ENCODE assay signal across 1 cellular context in the genomic region with DNA sequence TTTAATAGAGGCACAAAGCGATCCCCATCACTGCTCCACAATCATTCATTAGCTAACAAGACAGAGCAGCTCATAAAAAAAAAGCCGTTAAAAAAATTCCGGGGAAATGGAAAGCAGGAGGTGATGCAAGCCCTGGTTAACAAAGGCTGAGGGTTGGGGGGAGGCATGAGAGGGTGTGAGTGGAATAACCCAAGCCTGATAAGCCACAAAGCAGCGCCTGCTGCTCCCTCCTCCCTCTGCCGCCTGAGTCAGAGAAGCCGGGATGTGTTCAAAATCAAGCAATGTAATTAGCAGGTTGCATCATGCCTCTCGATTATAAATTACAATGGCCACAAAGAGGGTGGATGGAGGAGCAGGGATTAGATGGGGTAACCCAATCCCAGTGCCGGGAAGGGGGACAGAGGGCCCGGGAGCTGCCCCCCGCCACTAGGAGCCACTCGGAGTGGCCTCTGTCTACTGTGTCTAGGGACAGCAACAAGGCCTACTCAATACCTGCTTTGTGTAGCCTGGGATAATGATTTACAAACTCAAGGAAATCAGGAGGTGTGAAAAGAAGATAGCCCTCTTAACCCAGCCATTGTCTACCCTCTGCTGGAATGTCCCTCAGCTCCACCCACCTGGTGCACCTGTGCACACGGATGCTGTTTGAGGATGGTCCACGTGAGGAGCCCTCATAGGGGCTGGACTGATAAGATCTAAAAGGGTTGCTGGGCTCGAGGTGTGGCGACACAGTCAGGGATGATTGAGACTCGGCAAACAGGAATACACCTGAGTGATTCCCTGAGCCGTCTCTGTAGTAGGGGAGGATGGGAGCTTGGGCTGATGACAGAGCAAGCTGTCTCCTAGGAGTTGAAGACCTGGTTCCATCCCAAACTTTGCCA.
TF ChIP-seq lines count a peak whose summit lies in the region.

No MANE protein-coding gene starts in this region.

TF ChIP-seq in K562, 482 proteins besides CTCF, POLR2A, EP300 and RAD21 (continued from another document and continues in another):
- TF ChIP-seq, protein P1, sequence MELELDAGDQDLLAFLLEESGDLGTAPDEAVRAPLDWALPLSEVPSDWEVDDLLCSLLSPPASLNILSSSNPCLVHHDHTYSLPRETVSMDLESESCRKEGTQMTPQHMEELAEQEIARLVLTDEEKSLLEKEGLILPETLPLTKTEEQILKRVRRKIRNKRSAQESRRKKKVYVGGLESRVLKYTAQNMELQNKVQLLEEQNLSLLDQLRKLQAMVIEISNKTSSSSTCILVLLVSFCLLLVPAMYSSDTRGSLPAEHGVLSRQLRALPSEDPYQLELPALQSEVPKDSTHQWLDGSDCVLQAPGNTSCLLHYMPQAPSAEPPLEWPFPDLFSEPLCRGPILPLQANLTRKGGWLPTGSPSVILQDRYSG (tag; conservative IDR thresholded peaks at IDR 0.05; ENCODE audit: low read depth), result no peak
- TF ChIP-seq HLTF (IDR thresholded peaks at IDR 0.05), result no peak
- TF ChIP-seq HNRNPK (IDR thresholded peaks at IDR 0.05; ENCODE audit: low read depth, low read length, poor library complexity, severe bottlenecking), result no peak
- no peak for TF ChIP-seq GABPB2 (CRISPR knock-in tag; conservative IDR thresholded peaks at IDR 0.05)
- TF ChIP-seq, protein P2, sequence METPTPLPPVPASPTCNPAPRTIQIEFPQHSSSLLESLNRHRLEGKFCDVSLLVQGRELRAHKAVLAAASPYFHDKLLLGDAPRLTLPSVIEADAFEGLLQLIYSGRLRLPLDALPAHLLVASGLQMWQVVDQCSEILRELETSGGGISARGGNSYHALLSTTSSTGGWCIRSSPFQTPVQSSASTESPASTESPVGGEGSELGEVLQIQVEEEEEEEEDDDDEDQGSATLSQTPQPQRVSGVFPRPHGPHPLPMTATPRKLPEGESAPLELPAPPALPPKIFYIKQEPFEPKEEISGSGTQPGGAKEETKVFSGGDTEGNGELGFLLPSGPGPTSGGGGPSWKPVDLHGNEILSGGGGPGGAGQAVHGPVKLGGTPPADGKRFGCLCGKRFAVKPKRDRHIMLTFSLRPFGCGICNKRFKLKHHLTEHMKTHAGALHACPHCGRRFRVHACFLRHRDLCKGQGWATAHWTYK (CRISPR knock-in tag; IDR thresholded peaks at IDR 0.05), result peak; percentile 86
- TF ChIP-seq, protein P3, sequence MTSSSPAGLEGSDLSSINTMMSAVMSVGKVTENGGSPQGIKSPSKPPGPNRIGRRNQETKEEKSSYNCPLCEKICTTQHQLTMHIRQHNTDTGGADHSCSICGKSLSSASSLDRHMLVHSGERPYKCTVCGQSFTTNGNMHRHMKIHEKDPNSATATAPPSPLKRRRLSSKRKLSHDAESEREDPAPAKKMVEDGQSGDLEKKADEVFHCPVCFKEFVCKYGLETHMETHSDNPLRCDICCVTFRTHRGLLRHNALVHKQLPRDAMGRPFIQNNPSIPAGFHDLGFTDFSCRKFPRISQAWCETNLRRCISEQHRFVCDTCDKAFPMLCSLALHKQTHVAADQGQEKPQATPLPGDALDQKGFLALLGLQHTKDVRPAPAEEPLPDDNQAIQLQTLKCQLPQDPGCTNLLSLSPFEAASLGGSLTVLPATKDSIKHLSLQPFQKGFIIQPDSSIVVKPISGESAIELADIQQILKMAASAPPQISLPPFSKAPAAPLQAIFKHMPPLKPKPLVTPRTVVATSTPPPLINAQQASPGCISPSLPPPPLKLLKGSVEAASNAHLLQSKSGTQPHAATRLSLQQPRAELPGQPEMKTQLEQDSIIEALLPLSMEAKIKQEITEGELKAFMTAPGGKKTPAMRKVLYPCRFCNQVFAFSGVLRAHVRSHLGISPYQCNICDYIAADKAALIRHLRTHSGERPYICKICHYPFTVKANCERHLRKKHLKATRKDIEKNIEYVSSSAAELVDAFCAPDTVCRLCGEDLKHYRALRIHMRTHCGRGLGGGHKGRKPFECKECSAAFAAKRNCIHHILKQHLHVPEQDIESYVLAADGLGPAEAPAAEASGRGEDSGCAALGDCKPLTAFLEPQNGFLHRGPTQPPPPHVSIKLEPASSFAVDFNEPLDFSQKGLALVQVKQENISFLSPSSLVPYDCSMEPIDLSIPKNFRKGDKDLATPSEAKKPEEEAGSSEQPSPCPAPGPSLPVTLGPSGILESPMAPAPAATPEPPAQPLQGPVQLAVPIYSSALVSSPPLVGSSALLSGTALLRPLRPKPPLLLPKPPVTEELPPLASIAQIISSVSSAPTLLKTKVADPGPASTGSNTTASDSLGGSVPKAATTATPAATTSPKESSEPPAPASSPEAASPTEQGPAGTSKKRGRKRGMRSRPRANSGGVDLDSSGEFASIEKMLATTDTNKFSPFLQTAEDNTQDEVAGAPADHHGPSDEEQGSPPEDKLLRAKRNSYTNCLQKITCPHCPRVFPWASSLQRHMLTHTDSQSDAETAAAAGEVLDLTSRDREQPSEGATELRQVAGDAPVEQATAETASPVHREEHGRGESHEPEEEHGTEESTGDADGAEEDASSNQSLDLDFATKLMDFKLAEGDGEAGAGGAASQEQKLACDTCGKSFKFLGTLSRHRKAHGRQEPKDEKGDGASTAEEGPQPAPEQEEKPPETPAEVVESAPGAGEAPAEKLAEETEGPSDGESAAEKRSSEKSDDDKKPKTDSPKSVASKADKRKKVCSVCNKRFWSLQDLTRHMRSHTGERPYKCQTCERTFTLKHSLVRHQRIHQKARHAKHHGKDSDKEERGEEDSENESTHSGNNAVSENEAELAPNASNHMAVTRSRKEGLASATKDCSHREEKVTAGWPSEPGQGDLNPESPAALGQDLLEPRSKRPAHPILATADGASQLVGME (CRISPR knock-in tag; IDR thresholded peaks at IDR 0.05), result peak; percentile 61; the same call in 1 of the 2 replicates
- no peak for TF ChIP-seq ILF3 (IDR thresholded peaks at IDR 0.05; ENCODE audit: borderline replicate concordance)
- TF ChIP-seq ZNF174 (CRISPR knock-in tag; IDR thresholded peaks at IDR 0.05), result no peak
- TF ChIP-seq NR1H2 (CRISPR knock-in tag; IDR thresholded peaks at IDR 0.05), result no peak
- peak; percentile 41 for TF ChIP-seq TAF1 (IDR thresholded peaks at IDR 0.05; ENCODE audit: control insufficient read depth, extremely low read depth, insufficient read depth, low read length, severe bottlenecking)
- no peak for TF ChIP-seq TGIF2 (CRISPR knock-in tag; IDR thresholded peaks at IDR 0.05)
- TF ChIP-seq, protein P4, sequence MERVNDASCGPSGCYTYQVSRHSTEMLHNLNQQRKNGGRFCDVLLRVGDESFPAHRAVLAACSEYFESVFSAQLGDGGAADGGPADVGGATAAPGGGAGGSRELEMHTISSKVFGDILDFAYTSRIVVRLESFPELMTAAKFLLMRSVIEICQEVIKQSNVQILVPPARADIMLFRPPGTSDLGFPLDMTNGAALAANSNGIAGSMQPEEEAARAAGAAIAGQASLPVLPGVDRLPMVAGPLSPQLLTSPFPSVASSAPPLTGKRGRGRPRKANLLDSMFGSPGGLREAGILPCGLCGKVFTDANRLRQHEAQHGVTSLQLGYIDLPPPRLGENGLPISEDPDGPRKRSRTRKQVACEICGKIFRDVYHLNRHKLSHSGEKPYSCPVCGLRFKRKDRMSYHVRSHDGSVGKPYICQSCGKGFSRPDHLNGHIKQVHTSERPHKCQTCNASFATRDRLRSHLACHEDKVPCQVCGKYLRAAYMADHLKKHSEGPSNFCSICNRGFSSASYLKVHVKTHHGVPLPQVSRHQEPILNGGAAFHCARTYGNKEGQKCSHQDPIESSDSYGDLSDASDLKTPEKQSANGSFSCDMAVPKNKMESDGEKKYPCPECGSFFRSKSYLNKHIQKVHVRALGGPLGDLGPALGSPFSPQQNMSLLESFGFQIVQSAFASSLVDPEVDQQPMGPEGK (CRISPR knock-in tag; IDR thresholded peaks at IDR 0.05; ENCODE audit: borderline replicate concordance), result peak; percentile 30; the same call in 1 of the 2 replicates
- TF ChIP-seq XRCC4 (IDR thresholded peaks at IDR 0.05; ENCODE audit: extremely low read depth, insufficient read depth, insufficient read length), result no peak
- TF ChIP-seq MED1 (CRISPR knock-in tag; IDR thresholded peaks at IDR 0.05; ENCODE audit: borderline replicate concordance), result no peak
- no peak for TF ChIP-seq NCOR1 (IDR thresholded peaks at IDR 0.05)
- TF ChIP-seq HDAC8 (tag; IDR thresholded peaks at IDR 0.05), result peak; percentile 95
- no peak for TF ChIP-seq NONO (IDR thresholded peaks at IDR 0.05; ENCODE audit: low read depth in 2 of 2, low read length in 1 of 2)
- peak; percentile 42; the same call in 1 of the 2 replicates for TF ChIP-seq ZNF134 (CRISPR knock-in tag; conservative IDR thresholded peaks at IDR 0.05)
- TF ChIP-seq CREB1 (IDR thresholded peaks at IDR 0.05), result no peak
- TF ChIP-seq CREB1 (CRISPR knock-in tag; IDR thresholded peaks at IDR 0.05), result peak; percentile 36; the same call in 1 of the 2 replicates
- TF ChIP-seq ZNF766 (CRISPR knock-in tag; conservative IDR thresholded peaks at IDR 0.05), result no peak; the same call in 1 of the 2 replicates
- 0 out of 2 replicates have a peak, but pooled peaks have one; percentile 35 for TF ChIP-seq ZNF75A (CRISPR knock-in tag; IDR thresholded peaks at IDR 0.05)
- TF ChIP-seq HNRNPUL1 (IDR thresholded peaks at IDR 0.05; ENCODE audit: low read length), result no peak
- no peak; a peak in 1 of 4 replicates for TF ChIP-seq KDM1A (IDR thresholded peaks at IDR 0.05)
- TF ChIP-seq, protein P5, sequence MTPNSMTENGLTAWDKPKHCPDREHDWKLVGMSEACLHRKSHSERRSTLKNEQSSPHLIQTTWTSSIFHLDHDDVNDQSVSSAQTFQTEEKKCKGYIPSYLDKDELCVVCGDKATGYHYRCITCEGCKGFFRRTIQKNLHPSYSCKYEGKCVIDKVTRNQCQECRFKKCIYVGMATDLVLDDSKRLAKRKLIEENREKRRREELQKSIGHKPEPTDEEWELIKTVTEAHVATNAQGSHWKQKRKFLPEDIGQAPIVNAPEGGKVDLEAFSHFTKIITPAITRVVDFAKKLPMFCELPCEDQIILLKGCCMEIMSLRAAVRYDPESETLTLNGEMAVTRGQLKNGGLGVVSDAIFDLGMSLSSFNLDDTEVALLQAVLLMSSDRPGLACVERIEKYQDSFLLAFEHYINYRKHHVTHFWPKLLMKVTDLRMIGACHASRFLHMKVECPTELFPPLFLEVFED (CRISPR knock-in tag; conservative IDR thresholded peaks at IDR 0.05), result no peak
- no peak for TF ChIP-seq MYBL2 (IDR thresholded peaks at IDR 0.05; ENCODE audit: low read depth)
- TF ChIP-seq MYBL2 (CRISPR knock-in tag; IDR thresholded peaks at IDR 0.05; ENCODE audit: borderline replicate concordance), result no peak
- TF ChIP-seq, protein P6, sequence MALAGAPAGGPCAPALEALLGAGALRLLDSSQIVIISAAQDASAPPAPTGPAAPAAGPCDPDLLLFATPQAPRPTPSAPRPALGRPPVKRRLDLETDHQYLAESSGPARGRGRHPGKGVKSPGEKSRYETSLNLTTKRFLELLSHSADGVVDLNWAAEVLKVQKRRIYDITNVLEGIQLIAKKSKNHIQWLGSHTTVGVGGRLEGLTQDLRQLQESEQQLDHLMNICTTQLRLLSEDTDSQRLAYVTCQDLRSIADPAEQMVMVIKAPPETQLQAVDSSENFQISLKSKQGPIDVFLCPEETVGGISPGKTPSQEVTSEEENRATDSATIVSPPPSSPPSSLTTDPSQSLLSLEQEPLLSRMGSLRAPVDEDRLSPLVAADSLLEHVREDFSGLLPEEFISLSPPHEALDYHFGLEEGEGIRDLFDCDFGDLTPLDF (CRISPR knock-in tag; IDR thresholded peaks at IDR 0.05), result no peak
- peak; percentile 41; the same call in 1 of the 2 replicates for TF ChIP-seq GABPB1 (CRISPR knock-in tag; IDR thresholded peaks at IDR 0.05)
- TF ChIP-seq CCAR2 (IDR thresholded peaks at IDR 0.05; ENCODE audit: low read depth, low read length), result no peak
- no peak for TF ChIP-seq PHTF2 (CRISPR knock-in tag; IDR thresholded peaks at IDR 0.05)
- peak; percentile 96 for TF ChIP-seq ETV5 (CRISPR knock-in tag; IDR thresholded peaks at IDR 0.05; ENCODE audit: low read depth)
- no peak for TF ChIP-seq SRSF7 (optimal IDR thresholded peaks at IDR 0.05; ENCODE audit: low read depth, low read length)
- TF ChIP-seq ZSCAN29 (IDR thresholded peaks at IDR 0.05), result no peak
- TF ChIP-seq, protein P7, sequence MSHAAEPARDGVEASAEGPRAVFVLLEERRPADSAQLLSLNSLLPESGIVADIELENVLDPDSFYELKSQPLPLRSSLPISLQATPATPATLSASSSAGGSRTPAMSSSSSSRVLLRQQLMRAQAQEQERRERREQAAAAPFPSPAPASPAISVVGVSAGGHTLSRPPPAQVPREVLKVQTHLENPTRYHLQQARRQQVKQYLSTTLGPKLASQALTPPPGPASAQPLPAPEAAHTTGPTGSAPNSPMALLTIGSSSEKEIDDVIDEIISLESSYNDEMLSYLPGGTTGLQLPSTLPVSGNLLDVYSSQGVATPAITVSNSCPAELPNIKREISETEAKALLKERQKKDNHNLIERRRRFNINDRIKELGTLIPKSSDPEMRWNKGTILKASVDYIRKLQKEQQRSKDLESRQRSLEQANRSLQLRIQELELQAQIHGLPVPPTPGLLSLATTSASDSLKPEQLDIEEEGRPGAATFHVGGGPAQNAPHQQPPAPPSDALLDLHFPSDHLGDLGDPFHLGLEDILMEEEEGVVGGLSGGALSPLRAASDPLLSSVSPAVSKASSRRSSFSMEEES (CRISPR knock-in tag; IDR thresholded peaks at IDR 0.05), result no peak
- no peak for TF ChIP-seq CBX8 (IDR thresholded peaks at IDR 0.05; ENCODE audit: borderline replicate concordance, extremely low read depth, low read depth, low read length, poor library complexity, severe bottlenecking)
- TF ChIP-seq MEF2D (tag; conservative IDR thresholded peaks at IDR 0.05; ENCODE audit: low read depth), result 0 out of 2 replicates have a peak, but pooled peaks have one; percentile 83
- peak in 1 of 3 experiments; percentile 29 for TF ChIP-seq YY1 (IDR thresholded peaks at IDR 0.05; ENCODE audit: borderline replicate concordance in 1 of 3, control insufficient read depth in 1 of 3, extremely low read depth in 1 of 3, insufficient read depth in 3 of 3, insufficient read length in 1 of 3, insufficient replicate concordance in 2 of 3, low read depth in 1 of 3, low read length in 2 of 3)
- no peak for TF ChIP-seq WHSC1 (IDR thresholded peaks at IDR 0.05; ENCODE audit: low read length)
- no peak for TF ChIP-seq ZNF57 (CRISPR knock-in tag; IDR thresholded peaks at IDR 0.05)
- TF ChIP-seq BDP1 (IDR thresholded peaks at IDR 0.05; ENCODE audit: insufficient read depth, insufficient read length), result no peak
- TF ChIP-seq STAG1 (CRISPR knock-in tag; IDR thresholded peaks at IDR 0.05; ENCODE audit: borderline replicate concordance), result no peak
- no peak for TF ChIP-seq SRSF9 (IDR thresholded peaks at IDR 0.05; ENCODE audit: borderline replicate concordance, low read depth, low read length)
- TF ChIP-seq ZKSCAN1 (IDR thresholded peaks at IDR 0.05; ENCODE audit: low read depth, low read length), result peak; percentile 13; the same call in 1 of the 2 replicates
- no peak for TF ChIP-seq SPI1 (IDR thresholded peaks at IDR 0.05; ENCODE audit: borderline replicate concordance, low read depth, low read length)
- TF ChIP-seq ATF7 (IDR thresholded peaks at IDR 0.05), result peak; percentile 98
- TF ChIP-seq, protein P8, sequence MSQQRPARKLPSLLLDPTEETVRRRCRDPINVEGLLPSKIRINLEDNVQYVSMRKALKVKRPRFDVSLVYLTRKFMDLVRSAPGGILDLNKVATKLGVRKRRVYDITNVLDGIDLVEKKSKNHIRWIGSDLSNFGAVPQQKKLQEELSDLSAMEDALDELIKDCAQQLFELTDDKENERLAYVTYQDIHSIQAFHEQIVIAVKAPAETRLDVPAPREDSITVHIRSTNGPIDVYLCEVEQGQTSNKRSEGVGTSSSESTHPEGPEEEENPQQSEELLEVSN (IDR thresholded peaks at IDR 0.05; ENCODE audit: borderline replicate concordance in 1 of 2, extremely low read depth in 1 of 2, insufficient read depth in 1 of 2, insufficient read length in 1 of 2, low read depth in 1 of 2, low read length in 1 of 2, poor library complexity in 1 of 2, severe bottlenecking in 1 of 2), result peak; percentile 19 to 74
- TF ChIP-seq TEAD1 (CRISPR knock-in tag; IDR thresholded peaks at IDR 0.05), result peak; percentile 69 to 84
- TF ChIP-seq BCL6 (CRISPR knock-in tag; IDR thresholded peaks at IDR 0.05), result no peak
- peak; percentile 68; the same call in 1 of the 2 replicates for TF ChIP-seq ZNF584 (CRISPR knock-in tag; IDR thresholded peaks at IDR 0.05; ENCODE audit: low read depth)
